16 cellular contexts compared by ENCODE assay signal in genomic region chr16:12141556-12141955, GRCh38.
"Had no signal": no experiment of that assay in that cellular context is flagged by ENCODE, and none has a peak within 500 bp of the region (broad histone marks: within the 10 kb centered on the region; RNA-seq: fewer than 3 reads in every experiment).

No MANE protein-coding gene starts in this region.

- FAIRE-seq: pancreas had no signal

- H3K36me3 ChIP-seq: left lung, pancreas had no signal

- H3K27ac ChIP-seq: ascending aorta, left lung, neutrophil, pancreas, spleen had no signal

- DNase-seq: activated CD4-positive, alpha-beta T cell treated with anti-CD3 and anti-CD28 coated beads, Interleukin-2, amount 10 ng/mL, durations not matched to agents 7 days and 5 days; activated CD8-positive, alpha-beta T cell treated with anti-CD3 and anti-CD28 coated beads, Interleukin-2, amount 10 ng/mL, durations not matched to agents 7 days and 5 days; activated naive CD4-positive, alpha-beta T cell treated with anti-CD3 and anti-CD28 coated beads, Interleukin-2, amount 10 ng/mL, durations not matched to agents 7 days and 5 days; activated naive CD8-positive, alpha-beta T cell treated with anti-CD3 and anti-CD28 coated beads, Interleukin-2, amount 50 U/mL, for 24 hours; activated T-cell treated with anti-CD3 and anti-CD28 coated beads, Interleukin-2, amount 50 U/mL, for 4 hours; cerebellar nuclear complex; effector memory CD4-positive, alpha-beta T cell; islet precursor cell; left lung; naive thymus-derived CD8-positive, alpha-beta T cell; pancreas; spleen; stimulated activated naive B cell treated with anti-CD40 and anti-IgM and Interleukin-4, amounts not matched to agents 10 μg/mL and 1 μg/mL and 100 μg/mL, for 72 hours had no signal

- H3K4me3 ChIP-seq: ascending aorta, left lung, pancreas, spleen had no signal

- H3K4me1 ChIP-seq: ascending aorta, left lung, pancreas had no signal

- ATAC-seq: activated CD4-positive, CD25-positive, alpha-beta regulatory T cell treated with anti-CD3 and anti-CD28 coated beads, Interleukin-2, amount 50 U/mL, for 24 hours; activated CD8-positive, alpha-beta T cell treated with anti-CD3 and anti-CD28 coated beads, Interleukin-2, amount 10 ng/mL, durations not matched to agents 7 days and 5 days; activated T-cell treated with anti-CD3 and anti-CD28 coated beads, Interleukin-2, amount 50 U/mL, for 4 hours; left lung; naive thymus-derived CD8-positive, alpha-beta T cell; pancreas; stimulated activated naive B cell treated with anti-CD40 and anti-IgM and Interleukin-4, amounts not matched to agents 10 μg/mL and 1 μg/mL and 100 μg/mL, for 72 hours had no signal

- H3K27me3 ChIP-seq: ascending aorta, left lung, neutrophil, pancreas, spleen had no signal

- H3K9me3 ChIP-seq: ascending aorta, left lung, neutrophil, pancreas, spleen had no signal
